In genomic region chr4:168319486-168320019, GRCh38 we compare ENCODE assay signal across 9 cellular contexts. TPM values are rescaled to one million over a fixed set of nuclear protein-coding genes. Genes with fewer than 3 reads are reported as not detected.
DNase-seq lines count a peak whose midpoint lies in the region; ATAC-seq and TF ChIP-seq lines count a peak whose summit lies in the region.
"Had no signal": no experiment of that assay in that cellular context is flagged by ENCODE, and none has a peak within 500 bp of the region (broad histone marks: within the 10 kb centered on the region; RNA-seq: fewer than 3 reads in every experiment).

No MANE protein-coding gene starts in this region.

- peak overlapping the region; percentile 98 to 100 (median 98) for H3K27ac Mint-ChIP-seq in CD8-positive, alpha-beta memory T cell

- H3K4me2 ChIP-seq in osteoblast (ENCODE audit: insufficient read depth, low read length), result peak overlapping the region; percentile 83

- H4K20me1 ChIP-seq in osteoblast (ENCODE audit: insufficient read depth, low read length), result no peaks in the 10 kb centered on the region

- no peaks in the 10 kb centered on the region for H3K36me3 ChIP-seq in CD8-positive, alpha-beta memory T cell (ENCODE audit: insufficient read depth, low read length)
- H3K36me3 ChIP-seq in MG63, result 0 out of 2 replicates have a peak, but pooled peaks cover 2% of the 10 kb centered on the region
- no peaks in the 10 kb centered on the region for H3K36me3 ChIP-seq in osteoblast (ENCODE audit: insufficient read depth, low read length)

- H3K79me2 ChIP-seq in osteoblast (ENCODE audit: insufficient read depth, low read length), result no peaks in the 10 kb centered on the region

- H3K27me3 ChIP-seq in CD8-positive, alpha-beta memory T cell (ENCODE audit: insufficient read depth, low read length, poor library complexity, severe bottlenecking), result no peaks in the 10 kb centered on the region
- no peaks in the 10 kb centered on the region for H3K27me3 ChIP-seq in MG63
- no peaks in the 10 kb centered on the region for H3K27me3 ChIP-seq in osteoblast (ENCODE audit: insufficient read depth, low read length)

- no peaks in the 10 kb centered on the region for H3K27me3 Mint-ChIP-seq in CD8-positive, alpha-beta memory T cell

- CTCF ChIA-PET in CD8-positive, alpha-beta memory T cell (lab: Charles Lee), result no interaction called here

- ATAC-seq in HG03521 (IDR thresholded peaks at IDR 0.05; ENCODE audit: unreplicated experiment), result no peak

- peak overlapping the region; percentile 96 to 99 (median 97) for H3K4me3 Mint-ChIP-seq in CD8-positive, alpha-beta memory T cell

- no peak for TF ChIP-seq CTCF in epithelial cell of esophagus (IDR thresholded peaks at IDR 0.05; ENCODE audit: insufficient read depth, low read depth, low read length, missing control alignments)
- no peak for TF ChIP-seq CTCF in osteoblast (IDR thresholded peaks at IDR 0.05; ENCODE audit: extremely low read depth, low read depth, low read length)

- H3K4me1 ChIP-seq in CD8-positive, alpha-beta memory T cell (ENCODE audit: insufficient read depth, low read length), result peaks cover 17% of the 10 kb centered on the region
- peaks cover 5% of the 10 kb centered on the region for H3K4me1 ChIP-seq in osteoblast (ENCODE audit: insufficient read depth, low read length)

- peaks cover 38 to 55% (median 51%) of the 10 kb centered on the region in 3 donors for H3K4me1 Mint-ChIP-seq in CD8-positive, alpha-beta memory T cell

- no peak for DNase-seq in CD8-positive, alpha-beta memory T cell
- DNase-seq in MG63, result no peak
- peak; percentile 26 for DNase-seq in epithelial cell of esophagus (ENCODE audit: low read depth)
- no peak for DNase-seq in osteoblast (ENCODE audit: insufficient read length, low spot score, missing footprints)
- DNase-seq in T-helper 9 cell, result no peak
- DNase-seq in SIG-M5 (lab: John Stamatoyannopoulos, UW), result no peak
- no peak for DNase-seq in NOMO-1 (lab: John Stamatoyannopoulos, UW; ENCODE audit: unreplicated experiment in 2 of 2)
- DNase-seq: trophoblast cell had no signal

- peaks cover 0 to 2% (median 0%) of the 10 kb centered on the region in 5 donors for H3K9me3 Mint-ChIP-seq in CD8-positive, alpha-beta memory T cell

- H3K27ac ChIP-seq in CD8-positive, alpha-beta memory T cell (ENCODE audit: low read depth, low read length), result no peak overlapping the region
- H3K27ac ChIP-seq in osteoblast (ENCODE audit: low read depth, low read length), result no peak overlapping the region

- POLR2A ChIA-PET in CD8-positive, alpha-beta memory T cell (lab: Charles Lee), result interaction anchor here (2.1 kb wide), 1 partner anchor 161 kb away, joined by 12 read pairs; the partner anchor contains the start of gene DDX60L

- no peak overlapping the region for H3K4me3 ChIP-seq in CD8-positive, alpha-beta memory T cell (ENCODE audit: low read length)
- peak overlapping the region; percentile 91; the same call in 1 of the 2 replicates for H3K4me3 ChIP-seq in MG63
- H3K4me3 ChIP-seq in epithelial cell of esophagus (ENCODE audit: low read length), result no peak overlapping the region
- peak overlapping the region; percentile 98 for H3K4me3 ChIP-seq in osteoblast (ENCODE audit: insufficient read depth, low read length)

- peaks cover 0 to 17% (median 8%) of the 10 kb centered on the region in 3 donors for H3K36me3 Mint-ChIP-seq in CD8-positive, alpha-beta memory T cell

- H2AFZ ChIP-seq in osteoblast (ENCODE audit: low read length), result peak overlapping the region; percentile 58

- no peaks in the 10 kb centered on the region for H3K9me3 ChIP-seq in CD8-positive, alpha-beta memory T cell (ENCODE audit: low read length)
- no peaks in the 10 kb centered on the region for H3K9me3 ChIP-seq in MG63
- H3K9me3 ChIP-seq in osteoblast (ENCODE audit: low read depth, low read length), result no peaks in the 10 kb centered on the region

RNA-seq across cellular contexts. Expression of gene DDX60, which starts 1.0 kb away (rescaled TPM):
- total RNA-seq in CD8-positive, alpha-beta memory T cell, result 1 to 10 TPM; 4.9 to 6.3 TPM
- polyA plus RNA-seq in CD8-positive, alpha-beta memory T cell, result 26.7 TPM
- 7.7 and 11.1 TPM in 2 replicates for total RNA-seq in MG63 (2014; rRNA removed; shearing (Covaris generic); ENCODE audit: low replicate concordance)
- total RNA-seq in osteoblast, result 14.4 and 19.5 TPM in 2 replicates

Comparison
In these comparisons a context has a peak if more than half of its experiments do, and no peak if none do; other contexts are left out.
1. H3K4me3 ChIP-seq: peak in MG63 (single experiment) and osteoblast (single experiment); none in CD8-positive, alpha-beta memory T cell (single experiment) and epithelial cell of esophagus (single experiment).